ENCODE assay signal across 1 cellular context in the genomic region with DNA sequence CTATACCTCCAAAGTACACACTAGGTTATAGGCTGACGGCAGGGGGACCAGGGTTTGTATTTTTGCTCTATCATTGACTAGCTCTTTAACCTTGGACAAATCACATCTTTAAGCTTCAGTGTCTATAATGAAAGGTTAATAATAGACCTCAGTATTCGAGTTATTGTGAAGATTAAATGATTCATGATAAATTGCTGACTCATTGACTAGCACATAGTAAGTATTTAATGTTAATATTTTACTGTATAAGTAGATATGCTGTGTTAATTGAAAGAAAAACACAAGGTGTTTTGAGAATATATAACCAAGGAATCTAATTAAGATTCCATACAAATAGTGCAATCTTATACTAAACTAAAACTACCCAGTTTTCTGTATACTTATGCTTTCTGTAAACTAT.
A peak's percentile ranks its signal among the peaks of the same experiment; 100 is the strongest.
TF ChIP-seq lines count a peak whose summit lies in the region.

No MANE protein-coding gene starts in this region.

TF ChIP-seq in H1, 55 proteins besides CTCF, POLR2A, EP300 and RAD21:
- TF ChIP-seq SUZ12 (IDR thresholded peaks at IDR 0.05; ENCODE audit: low read length) (no peak), MAFK (IDR thresholded peaks at IDR 0.05; ENCODE audit: low read depth, low read length) (0 out of 2 replicates have a peak, but pooled peaks have one; percentile 15)
